Comparison of ENCODE assay signal across 20 cellular contexts in genomic region chr3:196007744-196008143, GRCh38.
"Had no signal": no experiment of that assay in that cellular context is flagged by ENCODE, and none has a peak within 500 bp of the region (broad histone marks: within the 10 kb centered on the region; RNA-seq: fewer than 3 reads in every experiment).

No MANE protein-coding gene starts in this region.

- DNase-seq: IMR-90, Karpas-422, KG1, MG63, NCI-H1092, NCI-H1105 treated with DMSO at 0.1 percent for 48 hours, NCI-H1417 treated with DMSO at 0.1 percent for 48 hours, NCI-H146, NCI-H1694 treated with DMSO at 0.1 percent for 48 hours, NCI-H1930, NCI-H2081, NCI-H2107, NCI-H2227 treated with DMSO at 0.1 percent for 48 hours, NCI-H524, NCI-H526 treated with DMSO at 0.1 percent for 48 hours, NCI-H774, PC-3, SIG-M5 had no signal

- H3K4me1 ChIP-seq: SJSA1 had no signal

- H3K36me3 ChIP-seq: MG63, SJSA1 had no signal

- H3K4me3 ChIP-seq: MG63, SJSA1, SK-N-MC had no signal

- H3K27ac ChIP-seq: SJSA1, SK-N-MC had no signal

- H3K9me3 ChIP-seq: SJSA1 had no signal
